ENCODE assay signal across 8 cellular contexts in the genomic region with DNA sequence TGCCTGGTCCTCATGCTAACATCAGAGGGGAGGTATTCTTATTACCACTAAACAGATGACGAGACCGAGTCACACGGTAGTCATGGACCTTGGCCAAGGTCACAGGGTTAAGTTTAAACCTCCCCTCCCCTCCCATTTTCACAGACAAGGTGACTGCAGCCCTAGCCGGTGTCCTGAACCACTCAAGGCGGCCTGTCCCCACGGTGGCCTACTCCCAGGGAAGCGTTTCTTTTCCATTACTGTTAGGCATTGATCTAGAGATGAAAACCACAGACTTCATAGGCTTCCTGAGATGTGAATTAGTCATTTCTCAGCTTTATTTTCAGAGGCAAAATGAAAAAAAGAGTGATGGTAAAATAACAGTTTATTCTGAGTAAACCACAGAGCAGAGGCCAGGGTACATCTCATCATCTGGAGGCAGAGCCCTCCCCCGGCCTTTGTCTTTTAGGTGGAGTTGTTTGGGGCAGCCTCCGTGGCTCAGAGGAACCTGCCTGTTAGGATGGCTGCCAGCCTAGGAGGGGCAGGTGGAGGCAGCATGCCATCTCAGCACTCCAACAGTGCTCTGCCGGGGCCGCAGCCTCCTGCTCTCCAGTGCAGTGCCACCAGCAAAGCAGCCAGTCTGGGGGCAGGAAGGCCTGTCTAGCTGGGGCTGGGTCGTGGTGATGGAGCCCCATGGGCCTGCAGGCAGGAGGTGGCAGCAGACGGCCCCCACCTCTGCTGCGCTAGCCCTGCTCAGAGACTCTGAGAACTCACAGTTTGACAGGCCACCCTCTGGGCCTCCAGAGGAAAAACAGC.
DNase-seq lines count a peak whose midpoint lies in the region; ATAC-seq and TF ChIP-seq lines count a peak whose summit lies in the region.

No MANE protein-coding gene starts in this region.

- no peak overlapping the region for H3K9ac ChIP-seq in SK-N-SH

- H3K4me3 ChIP-seq in SK-N-SH (ENCODE audit: low read depth in 2 of 2, low read length in 1 of 2), result no peak overlapping the region

- POLR2A ChIA-PET in GM10248 (lab: Yijun Ruan, JAX), result interaction anchor here (0.6 to 1.3 kb wide), 4 partner anchors 8 to 61 kb away, joined by 3 to 5 read pairs (median 4); no protein-coding TSS in a partner anchor
- POLR2A ChIA-PET in SK-N-SH (lab: Yijun Ruan, JAX), result no interaction called here

- H3K27ac Mint-ChIP-seq in activated naive CD8-positive, alpha-beta T cell treated with anti-CD3 and anti-CD28 coated beads for 36 hours, result peak overlapping the region; percentile 95

- peak; percentile 35 for ATAC-seq in HG03060 (IDR thresholded peaks at IDR 0.05; ENCODE audit: low read depth, unreplicated experiment)
- no peak for ATAC-seq in omental fat pad (ENCODE audit: low FRiP score)

- H4K20me1 ChIP-seq in SK-N-SH (ENCODE audit: insufficient read depth), result peaks cover 78% of the 10 kb centered on the region

- TF ChIP-seq EP300 in SK-N-SH (IDR thresholded peaks at IDR 0.05; ENCODE audit: borderline replicate concordance in 1 of 2, low read depth in 1 of 2, low read length in 1 of 2), result 0 out of 4 replicates have a peak, but pooled peaks of 1 of the 2 experiments have one; percentile 7

- H3K27ac ChIP-seq in SK-N-SH (ENCODE audit: low read depth in 2 of 2, low read length in 1 of 2), result peak overlapping the region; percentile 50 to 69

- CTCF ChIA-PET in GM10248 (lab: Yijun Ruan, JAX) (interaction anchor here (1.0 to 2.2 kb wide), 6 partner anchors 9 to 75 kb away, joined by 3 to 8 read pairs (median 4); no protein-coding TSS in a partner anchor), SK-N-SH (lab: Yijun Ruan, JAX) (interaction anchor here (0.7 to 3.0 kb wide), 6 partner anchors 10 to 72 kb away, joined by 3 to 12 read pairs (median 5); a partner anchor contains a TSS)

- peak overlapping the region; percentile 38 for H3K4me3 Mint-ChIP-seq in activated naive CD8-positive, alpha-beta T cell treated with anti-CD3 and anti-CD28 coated beads for 36 hours

- TF ChIP-seq RAD21 in SK-N-SH (IDR thresholded peaks at IDR 0.05; ENCODE audit: low read length), result no peak

- no peaks in the 10 kb centered on the region for H3K9me2 ChIP-seq in SK-N-SH

- H3K27me3 ChIP-seq in SK-N-SH (ENCODE audit: insufficient read depth), result no peaks in the 10 kb centered on the region

- H3K4me2 ChIP-seq in SK-N-SH, result peak overlapping the region; percentile 66

- peaks cover 19% of the 10 kb centered on the region for H3K36me3 Mint-ChIP-seq in activated naive CD8-positive, alpha-beta T cell treated with anti-CD3 and anti-CD28 coated beads for 36 hours

- H3K27me3 Mint-ChIP-seq in activated naive CD8-positive, alpha-beta T cell treated with anti-CD3 and anti-CD28 coated beads for 36 hours, result no peaks in the 10 kb centered on the region

- peak; percentile 73 for DNase-seq in GM10248 (ENCODE audit: extremely low spot score)
- DNase-seq in SK-N-SH, result peak; percentile 69
- DNase-seq in activated naive CD8-positive, alpha-beta T cell treated with anti-CD3 and anti-CD28 coated beads for 36 hours, result peak; percentile 74
- DNase-seq in kidney glomerular epithelial cell (lab: John Stamatoyannopoulos, UW), result peak; percentile 70
- DNase-seq in stimulated activated CD4-positive, alpha-beta T cell treated with anti-CD3 and anti-CD28 coated beads, Interleukin-4, amount 100 ng/mL, for 4 hours, result peak; percentile 50 to 74
- no peak for DNase-seq in omental fat pad (ENCODE audit: low spot score)
- DNase-seq in NCI-H1436 treated with DMSO at 0.1 percent for 48 hours (lab: John Stamatoyannopoulos, UW), result no peak

- H3F3A ChIP-seq in SK-N-SH (replicated peaks; ENCODE audit: insufficient read depth), result peaks cover 12% of the 10 kb centered on the region

- H3K4me1 Mint-ChIP-seq in activated naive CD8-positive, alpha-beta T cell treated with anti-CD3 and anti-CD28 coated beads for 36 hours, result peaks cover 71% of the 10 kb centered on the region

- no peaks in the 10 kb centered on the region for H3K9me3 Mint-ChIP-seq in activated naive CD8-positive, alpha-beta T cell treated with anti-CD3 and anti-CD28 coated beads for 36 hours

- no peak overlapping the region for H2AFZ ChIP-seq in SK-N-SH (ENCODE audit: low read depth)

- H3K4me1 ChIP-seq in SK-N-SH (ENCODE audit: control insufficient read depth in 1 of 2, insufficient read depth in 2 of 2, low read depth in 1 of 2, low read length in 1 of 2), result peaks cover 22 to 25% of the 10 kb centered on the region in 2 experiments

- H3K79me2 ChIP-seq in SK-N-SH (ENCODE audit: insufficient read depth), result peaks cover 60% of the 10 kb centered on the region

- 36% methylated on average over 9 of the region's 14 CpGs for WGBS in SK-N-SH (ENCODE audit: low lambda C conversion rate)

- H3K9me3 ChIP-seq in SK-N-SH, result no peaks in the 10 kb centered on the region

- no peaks in the 10 kb centered on the region for H3K36me3 ChIP-seq in SK-N-SH (replicated peaks in 1 of 2; ENCODE audit: control insufficient read depth in 1 of 2, insufficient read depth in 2 of 2, low read length in 1 of 2)

- TF ChIP-seq CTCF in GM10248 (IDR thresholded peaks at IDR 0.05; ENCODE audit: control extremely low read depth, extremely low read depth, low read depth, missing control alignments), result no peak
- TF ChIP-seq CTCF in SK-N-SH (IDR thresholded peaks at IDR 0.05), result 0 out of 2 replicates have a peak, but pooled peaks have one; percentile 10
- TF ChIP-seq CTCF in omental fat pad (IDR thresholded peaks at IDR 0.05), result no peak

TF ChIP-seq in SK-N-SH, 30 proteins besides CTCF, POLR2A, EP300 and RAD21 (continues in another document):
- TF ChIP-seq POLR2AphosphoS5 (IDR thresholded peaks at IDR 0.05; ENCODE audit: low read depth, low read length) (peak; percentile 19; the same call in 1 of the 2 replicates), MEF2A (IDR thresholded peaks at IDR 0.05; ENCODE audit: borderline replicate concordance, low read depth) (peak; percentile 50; the same call in 1 of the 2 replicates), JUND (IDR thresholded peaks at IDR 0.05) (peak; percentile 34; the same call in 1 of the 2 replicates), CHD2 (IDR thresholded peaks at IDR 0.05; ENCODE audit: low read length, partially characterized antibody) (no peak), TAF1 (IDR thresholded peaks at IDR 0.05; ENCODE audit: borderline replicate concordance, low read depth, low read length) (no peak), TCF12 (IDR thresholded peaks at IDR 0.05) (peak; percentile 68), EZH2phosphoT487 (IDR thresholded peaks at IDR 0.05; ENCODE audit: borderline replicate concordance, low read depth) (no peak), ELF1 (IDR thresholded peaks at IDR 0.05) (no peak), FOXJ3 (CRISPR knock-in tag; IDR thresholded peaks at IDR 0.05) (no peak), FOXM1 (IDR thresholded peaks at IDR 0.05; ENCODE audit: low read depth) (no peak), YY1 (IDR thresholded peaks at IDR 0.05; ENCODE audit: low read depth) (no peak), RXRA (IDR thresholded peaks at IDR 0.05; ENCODE audit: borderline replicate concordance, low read depth) (peak; percentile 29; the same call in 1 of the 2 replicates), MXI1 (IDR thresholded peaks at IDR 0.05; ENCODE audit: low read depth, low read length) (no peak), NFIC (IDR thresholded peaks at IDR 0.05; ENCODE audit: borderline replicate concordance) (peak; percentile 54), FOSL2 (IDR thresholded peaks at IDR 0.05; ENCODE audit: borderline replicate concordance, low read depth) (peak; percentile 53; the same call in 1 of the 2 replicates), SMC3 (IDR thresholded peaks at IDR 0.05; ENCODE audit: low read depth, low read length) (no peak)
- TF ChIP-seq, protein P1, sequence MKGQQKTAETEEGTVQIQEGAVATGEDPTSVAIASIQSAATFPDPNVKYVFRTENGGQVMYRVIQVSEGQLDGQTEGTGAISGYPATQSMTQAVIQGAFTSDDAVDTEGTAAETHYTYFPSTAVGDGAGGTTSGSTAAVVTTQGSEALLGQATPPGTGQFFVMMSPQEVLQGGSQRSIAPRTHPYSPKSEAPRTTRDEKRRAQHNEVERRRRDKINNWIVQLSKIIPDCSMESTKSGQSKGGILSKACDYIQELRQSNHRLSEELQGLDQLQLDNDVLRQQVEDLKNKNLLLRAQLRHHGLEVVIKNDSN (IDR thresholded peaks at IDR 0.05; ENCODE audit: borderline replicate concordance, low read depth), result no peak
- TF ChIP-seq, protein P2, sequence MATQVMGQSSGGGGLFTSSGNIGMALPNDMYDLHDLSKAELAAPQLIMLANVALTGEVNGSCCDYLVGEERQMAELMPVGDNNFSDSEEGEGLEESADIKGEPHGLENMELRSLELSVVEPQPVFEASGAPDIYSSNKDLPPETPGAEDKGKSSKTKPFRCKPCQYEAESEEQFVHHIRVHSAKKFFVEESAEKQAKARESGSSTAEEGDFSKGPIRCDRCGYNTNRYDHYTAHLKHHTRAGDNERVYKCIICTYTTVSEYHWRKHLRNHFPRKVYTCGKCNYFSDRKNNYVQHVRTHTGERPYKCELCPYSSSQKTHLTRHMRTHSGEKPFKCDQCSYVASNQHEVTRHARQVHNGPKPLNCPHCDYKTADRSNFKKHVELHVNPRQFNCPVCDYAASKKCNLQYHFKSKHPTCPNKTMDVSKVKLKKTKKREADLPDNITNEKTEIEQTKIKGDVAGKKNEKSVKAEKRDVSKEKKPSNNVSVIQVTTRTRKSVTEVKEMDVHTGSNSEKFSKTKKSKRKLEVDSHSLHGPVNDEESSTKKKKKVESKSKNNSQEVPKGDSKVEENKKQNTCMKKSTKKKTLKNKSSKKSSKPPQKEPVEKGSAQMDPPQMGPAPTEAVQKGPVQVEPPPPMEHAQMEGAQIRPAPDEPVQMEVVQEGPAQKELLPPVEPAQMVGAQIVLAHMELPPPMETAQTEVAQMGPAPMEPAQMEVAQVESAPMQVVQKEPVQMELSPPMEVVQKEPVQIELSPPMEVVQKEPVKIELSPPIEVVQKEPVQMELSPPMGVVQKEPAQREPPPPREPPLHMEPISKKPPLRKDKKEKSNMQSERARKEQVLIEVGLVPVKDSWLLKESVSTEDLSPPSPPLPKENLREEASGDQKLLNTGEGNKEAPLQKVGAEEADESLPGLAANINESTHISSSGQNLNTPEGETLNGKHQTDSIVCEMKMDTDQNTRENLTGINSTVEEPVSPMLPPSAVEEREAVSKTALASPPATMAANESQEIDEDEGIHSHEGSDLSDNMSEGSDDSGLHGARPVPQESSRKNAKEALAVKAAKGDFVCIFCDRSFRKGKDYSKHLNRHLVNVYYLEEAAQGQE (IDR thresholded peaks at IDR 0.05; ENCODE audit: low read depth, low read length), result no peak
- TF ChIP-seq, protein P3, sequence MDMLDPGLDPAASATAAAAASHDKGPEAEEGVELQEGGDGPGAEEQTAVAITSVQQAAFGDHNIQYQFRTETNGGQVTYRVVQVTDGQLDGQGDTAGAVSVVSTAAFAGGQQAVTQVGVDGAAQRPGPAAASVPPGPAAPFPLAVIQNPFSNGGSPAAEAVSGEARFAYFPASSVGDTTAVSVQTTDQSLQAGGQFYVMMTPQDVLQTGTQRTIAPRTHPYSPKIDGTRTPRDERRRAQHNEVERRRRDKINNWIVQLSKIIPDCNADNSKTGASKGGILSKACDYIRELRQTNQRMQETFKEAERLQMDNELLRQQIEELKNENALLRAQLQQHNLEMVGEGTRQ (IDR thresholded peaks at IDR 0.05; ENCODE audit: borderline replicate concordance, low read depth, low read length), result no peak

Comparison
In these comparisons a context has a peak if more than half of its experiments do, and no peak if none do; other contexts are left out.
1. DNase-seq: peak in GM10248 (single experiment), SK-N-SH (single experiment), activated naive CD8-positive, alpha-beta T cell treated with anti-CD3 and anti-CD28 coated beads for 36 hours (single experiment), kidney glomerular epithelial cell (single experiment) and stimulated activated CD4-positive, alpha-beta T cell treated with anti-CD3 and anti-CD28 coated beads, Interleukin-4, amount 100 ng/mL, for 4 hours (2 of 2); none in omental fat pad (single experiment) and NCI-H1436 treated with DMSO at 0.1 percent for 48 hours (single experiment).